14 cellular contexts compared by ENCODE assay signal in genomic region chr22:20230777-20231420, GRCh38. TPM values are rescaled to one million over a fixed set of nuclear protein-coding genes. Genes with fewer than 3 reads are reported as not detected.
DNase-seq lines count a peak whose midpoint lies in the region; ATAC-seq and TF ChIP-seq lines count a peak whose summit lies in the region.
"Had no signal": no experiment of that assay in that cellular context is flagged by ENCODE, and none has a peak within 500 bp of the region (broad histone marks: within the 10 kb centered on the region; RNA-seq: fewer than 3 reads in every experiment).

No MANE protein-coding gene starts in this region.

- DNase-seq in stimulated activated naive CD8-positive, alpha-beta T cell treated with anti-CD3 and anti-CD28 coated beads, Interleukin-15, amount 100 ng/mL, for 72 hours, result no peak
- DNase-seq in stimulated activated naive CD8-positive, alpha-beta T cell treated with anti-CD3 and anti-CD28 coated beads, Interleukin-15, Interleukin-2, amounts not matched to agents 100 U/mL and 50 U/mL, for 24 hours, result no peak
- DNase-seq in thoracic aorta (ENCODE audit: low spot score), result no peak
- DNase-seq in ureter (ENCODE audit: low spot score), result no peak
- DNase-seq in left colon, result no peak
- DNase-seq in NCI-H82 treated with DMSO at 0.1 percent for 48 hours (lab: John Stamatoyannopoulos, UW; ENCODE audit: unreplicated experiment), result no peak
- DNase-seq: CD4-positive, alpha-beta memory T cell; DND-41; GDM1; Kasumi-1 had no signal

- H3K36me3 ChIP-seq in thoracic aorta, result no peaks in the 10 kb centered on the region

- TF ChIP-seq CTCF in VCaP (conservative IDR thresholded peaks at IDR 0.05) (no peak), thoracic aorta (IDR thresholded peaks at IDR 0.05) (no peak)

- no peaks in the 10 kb centered on the region for H3K27me3 ChIP-seq in thoracic aorta (replicated peaks; ENCODE audit: insufficient read depth)

- peak; percentile 35 for ATAC-seq in stimulated activated naive CD8-positive, alpha-beta T cell treated with anti-CD3 and anti-CD28 coated beads, Interleukin-15, amount 100 ng/mL, for 72 hours
- ATAC-seq in stimulated activated naive CD8-positive, alpha-beta T cell treated with anti-CD3 and anti-CD28 coated beads, Interleukin-15, Interleukin-2, amounts not matched to agents 100 U/mL and 50 U/mL, for 24 hours, result no peak
- ATAC-seq in thoracic aorta (ENCODE audit: insufficient number of reproducible peaks, low FRiP score, low read depth) (no peak), HG03432 (IDR thresholded peaks at IDR 0.05; ENCODE audit: unreplicated experiment) (no peak), left colon (no peak)

- H3K27me3 Mint-ChIP-seq in stimulated activated naive CD8-positive, alpha-beta T cell treated with anti-CD3 and anti-CD28 coated beads, Interleukin-15, amount 100 ng/mL, for 72 hours, result no peaks in the 10 kb centered on the region
- H3K27me3 Mint-ChIP-seq: CD4-positive, alpha-beta memory T cell had no signal

- peak overlapping the region; percentile 49 for H3K4me3 ChIP-seq in thoracic aorta

- H3K27ac ChIP-seq in VCaP (peak overlapping the region; percentile 58; the same call in 1 of the 2 replicates), thoracic aorta (peak overlapping the region; percentile 3 to 31)
- H3K27ac ChIP-seq: 22Rv1, HL-60 had no signal

- no peaks in the 10 kb centered on the region for H3K9me3 ChIP-seq in thoracic aorta

- H3K4me3 Mint-ChIP-seq in stimulated activated naive CD8-positive, alpha-beta T cell treated with anti-CD3 and anti-CD28 coated beads, Interleukin-15, amount 100 ng/mL, for 72 hours, result no peak overlapping the region
- H3K4me3 Mint-ChIP-seq: CD4-positive, alpha-beta memory T cell had no signal

- no peaks in the 10 kb centered on the region for H3K4me1 Mint-ChIP-seq in stimulated activated naive CD8-positive, alpha-beta T cell treated with anti-CD3 and anti-CD28 coated beads, Interleukin-15, amount 100 ng/mL, for 72 hours

- peaks cover 23 to 38% of the 10 kb centered on the region in 2 donors for H3K4me1 ChIP-seq in thoracic aorta (ENCODE audit: control insufficient read depth in 1 of 2, low read depth in 2 of 2)

- H3K9me3 Mint-ChIP-seq in stimulated activated naive CD8-positive, alpha-beta T cell treated with anti-CD3 and anti-CD28 coated beads, Interleukin-15, amount 100 ng/mL, for 72 hours, result no peaks in the 10 kb centered on the region
- H3K9me3 Mint-ChIP-seq: CD4-positive, alpha-beta memory T cell had no signal

- no peak overlapping the region for H3K27ac Mint-ChIP-seq in stimulated activated naive CD8-positive, alpha-beta T cell treated with anti-CD3 and anti-CD28 coated beads, Interleukin-15, amount 100 ng/mL, for 72 hours
- H3K27ac Mint-ChIP-seq: CD4-positive, alpha-beta memory T cell had no signal

- intact Hi-C loops in left colon (cut with DNase I, micrococcal nuclease), result no loop called here

RNA-seq across cellular contexts. Expression of gene RTN4R, which starts 37.2 kb away (rescaled TPM):
- total RNA-seq in thoracic aorta (1 to 10 TPM in 1 of 2 donors, not detected in 1; 7.4 TPM), ureter (1.3 TPM), left colon (1 to 10 TPM; 4.0 to 6.5 TPM)
